16 cellular contexts compared by ENCODE assay signal in the genomic region with DNA sequence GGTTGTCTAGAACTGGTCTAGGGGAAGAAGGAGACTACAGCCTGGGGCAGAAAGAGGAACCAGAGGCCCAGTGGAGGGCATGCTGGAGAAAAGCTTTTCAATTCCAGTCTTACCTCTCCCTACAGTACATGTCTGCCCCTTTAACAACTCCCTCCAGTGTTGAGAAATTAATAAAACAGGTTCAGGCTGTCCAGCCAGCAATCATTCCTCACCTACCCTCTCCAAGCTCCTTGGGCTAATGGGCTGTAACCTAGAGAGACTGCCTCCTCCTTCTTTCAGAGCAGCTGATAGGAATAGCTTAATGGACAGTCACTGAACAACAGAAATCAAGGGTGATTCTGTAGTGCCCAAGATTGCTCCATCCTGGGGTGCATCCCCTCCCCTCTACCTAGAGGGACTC. TPM values are rescaled to one million over a fixed set of nuclear protein-coding genes. Genes with fewer than 3 reads are reported as not detected.
DNase-seq lines count a peak whose midpoint lies in the region; ATAC-seq, FAIRE-seq and TF ChIP-seq lines count a peak whose summit lies in the region.
"Had no signal": no experiment of that assay in that cellular context is flagged by ENCODE, and none has a peak within 500 bp of the region (broad histone marks: within the 10 kb centered on the region; RNA-seq: fewer than 3 reads in every experiment).

No MANE protein-coding gene starts in this region.

- no peak overlapping the region for H2AFZ ChIP-seq in H1 (ENCODE audit: low read length)

- H3K4me3 ChIP-seq in H1 (ENCODE audit: extremely low read depth in 1 of 4, insufficient read depth in 2 of 4, low read depth in 3 of 4, low read length in 4 of 4): no peak overlapping the region
- H3K4me3 ChIP-seq: smooth muscle cell, thyroid gland had no signal

- no peak overlapping the region for H3K4me3 Mint-ChIP-seq in activated naive CD8-positive, alpha-beta T cell treated with anti-CD3 and anti-CD28 coated beads, Interleukin-2, amount 10 ng/mL, durations not matched to agents 7 days and 5 days
- H3K4me3 Mint-ChIP-seq in activated naive CD8-positive, alpha-beta T cell treated with anti-CD3 and anti-CD28 coated beads, Interleukin-2, amount 50 U/mL, for 24 hours: no peak overlapping the region
- H3K4me3 Mint-ChIP-seq: T-helper 17 cell had no signal

- no peak overlapping the region for H3K14ac ChIP-seq in H1 (ENCODE audit: insufficient read length)

- no peak for DNase-seq in activated naive CD8-positive, alpha-beta T cell treated with anti-CD3 and anti-CD28 coated beads, Interleukin-2, amount 10 ng/mL, durations not matched to agents 7 days and 5 days
- DNase-seq in activated naive CD8-positive, alpha-beta T cell treated with anti-CD3 and anti-CD28 coated beads, Interleukin-2, amount 50 U/mL, for 24 hours: no peak
- peak; percentile 62 to 73 for DNase-seq in NOMO-1 (lab: John Stamatoyannopoulos, UW; ENCODE audit: unreplicated experiment in 2 of 2)
- DNase-seq in H1 (ENCODE audit: low read depth in 1 of 2, low spot score in 2 of 2): no peak
- no peak for DNase-seq in stimulated activated CD8-positive, alpha-beta memory T cell treated with anti-CD3 and anti-CD28 coated beads, Interleukin-4, amount 100 ng/mL, for 48 hours
- no peak for DNase-seq in NCI-H748 (lab: John Stamatoyannopoulos, UW; ENCODE audit: unreplicated experiment)
- DNase-seq in NCI-H128 (lab: John Stamatoyannopoulos, UW; ENCODE audit: unreplicated experiment): no peak
- DNase-seq: activated naive CD4-positive, alpha-beta T cell treated with anti-CD3 and anti-CD28 coated beads, Interleukin-2, amount 50 U/mL, for 16 hours; central memory CD4-positive, alpha-beta T cell; DMS79 treated with DMSO at 0.1 percent for 48 hours; NCI-H2081 treated with DMSO at 0.1 percent for 48 hours; T-helper 17 cell; thyroid gland had no signal

- H3K27ac ChIP-seq in H1 (ENCODE audit: low read depth, low read length): no peak overlapping the region
- H3K27ac ChIP-seq: thyroid gland had no signal

- no peak overlapping the region for H2AK5ac ChIP-seq in H1 (ENCODE audit: low read depth, low read length)

- no peak overlapping the region for H3K4me2 ChIP-seq in H1 (ENCODE audit: insufficient read depth in 1 of 2, low read depth in 2 of 2, low read length in 2 of 2)
- H3K4me2 ChIP-seq: smooth muscle cell had no signal

- peak overlapping the region; percentile 72; the same call in 1 of the 2 replicates for H2BK20ac ChIP-seq in H1 (ENCODE audit: low read length)

- no peaks in the 10 kb centered on the region for H3K27me3 Mint-ChIP-seq in activated naive CD8-positive, alpha-beta T cell treated with anti-CD3 and anti-CD28 coated beads, Interleukin-2, amount 10 ng/mL, durations not matched to agents 7 days and 5 days
- no peaks in the 10 kb centered on the region for H3K27me3 Mint-ChIP-seq in activated naive CD8-positive, alpha-beta T cell treated with anti-CD3 and anti-CD28 coated beads, Interleukin-2, amount 50 U/mL, for 24 hours
- H3K27me3 Mint-ChIP-seq: T-helper 17 cell had no signal

- H3K9me3 Mint-ChIP-seq in activated naive CD8-positive, alpha-beta T cell treated with anti-CD3 and anti-CD28 coated beads, Interleukin-2, amount 10 ng/mL, durations not matched to agents 7 days and 5 days: no peaks in the 10 kb centered on the region
- H3K9me3 Mint-ChIP-seq in activated naive CD8-positive, alpha-beta T cell treated with anti-CD3 and anti-CD28 coated beads, Interleukin-2, amount 50 U/mL, for 24 hours: no peaks in the 10 kb centered on the region

- no peak overlapping the region for H3K4ac ChIP-seq in H1 (replicated peaks; ENCODE audit: insufficient read length, low read depth, low read length)

- POLR2A ChIA-PET in activated naive CD8-positive, alpha-beta T cell treated with anti-CD3 and anti-CD28 coated beads, Interleukin-2, amount 10 ng/mL, durations not matched to agents 7 days and 5 days (lab: Charles Lee): interaction anchor here (0.5 kb wide), 1 partner anchor 21 kb away, joined by 3 read pairs; no protein-coding TSS in a partner anchor
- POLR2A ChIA-PET in H1 (lab: Charles Lee; ENCODE audit: partially characterized antibody): interaction anchor here (0.6 kb wide), 1 partner anchor 868 kb away, joined by 3 read pairs; no protein-coding TSS in a partner anchor

- H2BK5ac ChIP-seq in H1 (ENCODE audit: low read depth, low read length): peak overlapping the region; percentile 16; the same call in 1 of the 2 replicates

- H4K8ac ChIP-seq in H1 (ENCODE audit: extremely low read depth, insufficient read depth, low read length): no peak overlapping the region

- 0 out of 2 replicates have a peak, but pooled peaks cover 7% of the 10 kb centered on the region for H3K79me1 ChIP-seq in H1 (ENCODE audit: low read depth, low read length)

- peaks cover 0 to 3% (median 0%) of the 10 kb centered on the region in 4 experiments; a peak in 1 of 7 replicates for H3K4me1 ChIP-seq in H1 (replicated peaks in 1 of 4; ENCODE audit: control insufficient read depth in 3 of 4, insufficient read depth in 4 of 4, low read length in 3 of 4)
- H3K4me1 ChIP-seq: thyroid gland had no signal

- H4K20me1 ChIP-seq in H1 (replicated peaks in 1 of 2; ENCODE audit: control insufficient read depth in 1 of 2, insufficient read depth in 2 of 2, low read length in 2 of 2): peaks cover 0 to 1% of the 10 kb centered on the region in 2 experiments

- TF ChIP-seq EP300 in H1 (IDR thresholded peaks at IDR 0.05; ENCODE audit: borderline replicate concordance in 1 of 2, low read depth in 2 of 2, low read length in 2 of 2): no peak

- no peak for TF ChIP-seq POLR2A in H1 (IDR thresholded peaks at IDR 0.05; ENCODE audit: control extremely low read depth in 1 of 2, low read depth in 2 of 2, low read length in 2 of 2)

- no peak for ATAC-seq in activated naive CD8-positive, alpha-beta T cell treated with anti-CD3 and anti-CD28 coated beads, Interleukin-2, amount 10 ng/mL, durations not matched to agents 7 days and 5 days (ENCODE audit: low read depth)
- no peak for ATAC-seq in activated naive CD8-positive, alpha-beta T cell treated with anti-CD3 and anti-CD28 coated beads, Interleukin-2, amount 50 U/mL, for 24 hours
- no peak for ATAC-seq in GM19324 (IDR thresholded peaks at IDR 0.05; ENCODE audit: low FRiP score, unreplicated experiment)
- ATAC-seq: T-helper 17 cell had no signal

- H2BK12ac ChIP-seq in H1 (ENCODE audit: low read depth, low read length): no peak overlapping the region

- no peak for FAIRE-seq in H1 (lab: Jason Lieb, UNC)
- FAIRE-seq: endothelial cell of umbilical vein had no signal

- peaks cover 3 to 31% of the 10 kb centered on the region in 2 experiments; a peak in 3 of 4 replicates for H3K79me2 ChIP-seq in H1 (ENCODE audit: control insufficient read depth in 1 of 2, insufficient read depth in 2 of 2, low read length in 2 of 2)

- no peaks in the 10 kb centered on the region for H3K23me2 ChIP-seq in H1 (ENCODE audit: low read depth, low read length)

- no peak overlapping the region for H3K18ac ChIP-seq in H1 (ENCODE audit: extremely low read depth, low read length)

- H3K9me3 ChIP-seq in H1 (ENCODE audit: insufficient read depth in 2 of 2, low read depth in 1 of 2, low read length in 1 of 2): no peaks in the 10 kb centered on the region
- H3K9me3 ChIP-seq: thyroid gland had no signal

- peaks cover 2% of the 10 kb centered on the region for H3K36me3 Mint-ChIP-seq in activated naive CD8-positive, alpha-beta T cell treated with anti-CD3 and anti-CD28 coated beads, Interleukin-2, amount 10 ng/mL, durations not matched to agents 7 days and 5 days
- peaks cover 19% of the 10 kb centered on the region for H3K36me3 Mint-ChIP-seq in activated naive CD8-positive, alpha-beta T cell treated with anti-CD3 and anti-CD28 coated beads, Interleukin-2, amount 50 U/mL, for 24 hours (ENCODE audit: low read depth)

- no peak overlapping the region for H4K5ac ChIP-seq in H1 (ENCODE audit: insufficient read length, low read depth, low read length)

- TF ChIP-seq RAD21 in H1 (IDR thresholded peaks at IDR 0.05 in 1 of 2, conservative IDR thresholded peaks at IDR 0.05 in 1 of 2; ENCODE audit: low read depth in 2 of 2, low read length in 2 of 2): no peak

- no peak overlapping the region for H4K91ac ChIP-seq in H1 (replicated peaks; ENCODE audit: insufficient read length, low read length)

- H3K23ac ChIP-seq in H1 (ENCODE audit: insufficient read length): no peak overlapping the region

- H3K36me3 ChIP-seq in H1 (ENCODE audit: control insufficient read depth in 2 of 4, insufficient read depth in 4 of 4, low read length in 3 of 4): no peaks in the 10 kb centered on the region
- H3K36me3 ChIP-seq: thyroid gland had no signal

- H3K27ac Mint-ChIP-seq in activated naive CD8-positive, alpha-beta T cell treated with anti-CD3 and anti-CD28 coated beads, Interleukin-2, amount 10 ng/mL, durations not matched to agents 7 days and 5 days: peak overlapping the region; percentile 45
- H3K27ac Mint-ChIP-seq in activated naive CD8-positive, alpha-beta T cell treated with anti-CD3 and anti-CD28 coated beads, Interleukin-2, amount 50 U/mL, for 24 hours: no peak overlapping the region
- H3K27ac Mint-ChIP-seq: T-helper 17 cell had no signal

- peaks cover 8% of the 10 kb centered on the region for H3K4me1 Mint-ChIP-seq in activated naive CD8-positive, alpha-beta T cell treated with anti-CD3 and anti-CD28 coated beads, Interleukin-2, amount 10 ng/mL, durations not matched to agents 7 days and 5 days
- peaks cover 42% of the 10 kb centered on the region for H3K4me1 Mint-ChIP-seq in activated naive CD8-positive, alpha-beta T cell treated with anti-CD3 and anti-CD28 coated beads, Interleukin-2, amount 50 U/mL, for 24 hours

- no peak overlapping the region for H2BK15ac ChIP-seq in H1 (ENCODE audit: low read length)

- CTCF ChIA-PET in H1 (lab: Charles Lee; ENCODE audit: partially characterized antibody): interaction anchor here (0.8 to 1.7 kb wide), 3 partner anchors 13 to 79 kb away, joined by 3 to 4 read pairs (median 3); no protein-coding TSS in a partner anchor

- no peak for TF ChIP-seq CTCF in H1 (IDR thresholded peaks at IDR 0.05; ENCODE audit: control extremely low read depth in 1 of 3, insufficient read depth in 1 of 3, low read depth in 1 of 3, low read length in 3 of 3)

- no peak overlapping the region for H2BK120ac ChIP-seq in H1 (replicated peaks; ENCODE audit: low read depth, low read length)

- no peak overlapping the region for H3K56ac ChIP-seq in H1 (replicated peaks; ENCODE audit: insufficient read length, low read depth, low read length)

- no peaks in the 10 kb centered on the region for H3K27me3 ChIP-seq in H1 (replicated peaks in 1 of 4; ENCODE audit: control insufficient read depth in 3 of 4, extremely low read depth in 1 of 4, insufficient read depth in 3 of 4, low read length in 3 of 4)
- H3K27me3 ChIP-seq: thyroid gland had no signal

- H3K9ac ChIP-seq in H1 (replicated peaks in 1 of 4; ENCODE audit: extremely low read depth in 1 of 4, low read depth in 3 of 4, low read length in 3 of 4): no peak overlapping the region

RNA-seq across cellular contexts. Expression of a gene that starts 8.8 kb away (rescaled TPM):
- total RNA-seq in activated naive CD8-positive, alpha-beta T cell treated with anti-CD3 and anti-CD28 coated beads, Interleukin-2, amount 10 ng/mL, durations not matched to agents 7 days and 5 days: 1 to 10 TPM; 4.7 to 5.3 TPM
- 28.0 and 29.7 TPM in 2 replicates for total RNA-seq in H1 (2021; fragmentation: NEBNext Ultra II Directional; extraction: Animal tissue kit (Norgen Biotek cat#: 25700))
- polyA plus RNA-seq in H1 (2011; rRNA removed): 11.0 and 15.1 TPM in 2 replicates
- polyA plus RNA-seq in H1 (2011; cell fraction: cytosol; rRNA removed): 12.5 TPM
- 8.5 TPM for polyA plus RNA-seq in H1 (2011; cell fraction: nucleus; rRNA removed)
- polyA plus RNA-seq in H1 (2012, experiment 1 of 2): 18.7 to 23.4 TPM (median 19.7 TPM) in 4 replicates
- polyA plus RNA-seq in H1 (2012, experiment 2 of 2): 4.7 TPM
- polyA plus RNA-seq in H1 (2013, experiment 1 of 2): 26.3 TPM
- polyA plus RNA-seq in H1 (2013, experiment 2 of 2): 29.5 TPM
- polyA minus RNA-seq in H1 (2011; rRNA and poly(A)+ RNA removed): 43.2 and 45.9 TPM in 2 replicates
- 16.9 TPM for polyA minus RNA-seq in H1 (2011; cell fraction: cytosol; rRNA and poly(A)+ RNA removed)
- polyA minus RNA-seq in H1 (2011; cell fraction: nucleus; rRNA and poly(A)+ RNA removed): 12.5 TPM

Comparison
In these comparisons a context has a peak if more than half of its experiments do, and no peak if none do; other contexts are left out.
1. DNase-seq: peak in NOMO-1 (2 of 2); none in activated naive CD8-positive, alpha-beta T cell treated with anti-CD3 and anti-CD28 coated beads, Interleukin-2, amount 10 ng/mL, durations not matched to agents 7 days and 5 days (single experiment), activated naive CD8-positive, alpha-beta T cell treated with anti-CD3 and anti-CD28 coated beads, Interleukin-2, amount 50 U/mL, for 24 hours (single experiment), H1 (0 of 2), stimulated activated CD8-positive, alpha-beta memory T cell treated with anti-CD3 and anti-CD28 coated beads, Interleukin-4, amount 100 ng/mL, for 48 hours (single experiment), NCI-H748 (single experiment) and NCI-H128 (single experiment).